Comparison of ENCODE assay signal across 18 cellular contexts in the genomic region with DNA sequence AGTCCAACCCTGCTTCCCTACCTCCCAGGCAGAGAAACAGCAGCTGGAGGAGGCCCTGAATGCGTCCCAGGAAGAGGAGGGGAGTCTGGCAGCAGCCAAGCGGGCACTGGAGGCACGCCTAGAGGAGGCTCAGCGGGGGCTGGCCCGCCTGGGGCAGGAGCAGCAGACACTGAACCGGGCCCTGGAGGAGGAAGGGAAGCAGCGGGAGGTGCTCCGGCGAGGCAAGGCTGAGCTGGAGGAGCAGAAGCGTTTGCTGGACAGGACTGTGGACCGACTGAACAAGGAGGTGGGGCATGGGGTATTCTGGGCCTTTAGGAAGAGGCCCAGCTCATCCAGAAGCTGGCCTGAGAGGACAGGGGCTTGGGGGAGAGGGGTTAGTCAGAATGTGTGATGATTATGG. TPM values are rescaled to one million over a fixed set of nuclear protein-coding genes. Genes with fewer than 3 reads are reported as not detected.
DNase-seq lines count a peak whose midpoint lies in the region; TF ChIP-seq lines count a peak whose summit lies in the region.
"Had no signal": no experiment of that assay in that cellular context is flagged by ENCODE, and none has a peak within 500 bp of the region (broad histone marks: within the 10 kb centered on the region; RNA-seq: fewer than 3 reads in every experiment).

No MANE protein-coding gene starts in this region.

- peaks cover 92% of the 10 kb centered on the region for H3K36me3 Mint-ChIP-seq in Calu3 (ENCODE audit: insufficient read depth, unreplicated experiment)
- H3K36me3 Mint-ChIP-seq in progenitor cell of endocrine pancreas (ENCODE audit: insufficient read depth) = peaks cover 24% of the 10 kb centered on the region
- H3K36me3 Mint-ChIP-seq: CD8-positive, alpha-beta T cell had no signal

- H3K4me1 Mint-ChIP-seq in Calu3 (ENCODE audit: low read depth, unreplicated experiment) (no peaks in the 10 kb centered on the region), progenitor cell of endocrine pancreas (ENCODE audit: low read depth) (no peaks in the 10 kb centered on the region)
- H3K4me1 Mint-ChIP-seq: B cell; CD4-positive, CD25-positive, alpha-beta regulatory T cell had no signal

- no peak for TF ChIP-seq CTCF in Calu3 (IDR thresholded peaks at IDR 0.05; ENCODE audit: unreplicated experiment)
- no peak for TF ChIP-seq CTCF in progenitor cell of endocrine pancreas (IDR thresholded peaks at IDR 0.05; ENCODE audit: unreplicated experiment)

- intact Hi-C loops in Calu3 (cut with micrococcal nuclease; ENCODE audit: unreplicated experiment) = no loop called here

- no peak for DNase-seq in Calu3
- peak; percentile 67 for DNase-seq in islet precursor cell
- DNase-seq in progenitor cell of endocrine pancreas (ENCODE audit: low spot score, unreplicated experiment) = no peak
- no peak for DNase-seq in retina
- no peak for DNase-seq in NOMO-1 (lab: John Stamatoyannopoulos, UW; ENCODE audit: unreplicated experiment in 2 of 2)
- no peak for DNase-seq in activated gamma-delta T cell (lab: John Stamatoyannopoulos, UW)
- DNase-seq: Caco-2; CD4-positive, CD25-positive, alpha-beta regulatory T cell; CD8-positive, alpha-beta T cell; DMS 273 treated with DMSO at 0.1 percent for 48 hours; DMS79; EL; GF-D8; H9; HFFc6 had no signal

- H3K4me3 Mint-ChIP-seq in Calu3 (ENCODE audit: low read depth, unreplicated experiment) (no peak overlapping the region), progenitor cell of endocrine pancreas (ENCODE audit: low read depth) (no peak overlapping the region)
- H3K4me3 Mint-ChIP-seq: B cell; CD4-positive, CD25-positive, alpha-beta regulatory T cell; CD8-positive, alpha-beta T cell; GM23338; H9; HFFc6 had no signal

- no TSS peak for BruUV-seq in Calu3 (replicated peaks; lab: Mats Ljungman, UMichigan)

- H3K27ac Mint-ChIP-seq in Calu3 (ENCODE audit: unreplicated experiment) (peak overlapping the region; percentile 22), progenitor cell of endocrine pancreas (peak overlapping the region; percentile 44)
- H3K27ac Mint-ChIP-seq: B cell; CD4-positive, CD25-positive, alpha-beta regulatory T cell; CD8-positive, alpha-beta T cell; GM23338; HFFc6 had no signal

- no peaks in the 10 kb centered on the region for H3K27me3 Mint-ChIP-seq in Calu3 (ENCODE audit: unreplicated experiment)
- H3K27me3 Mint-ChIP-seq in progenitor cell of endocrine pancreas = no peaks in the 10 kb centered on the region

- CTCF ChIA-PET in Calu3 (lab: Charles Lee) = no interaction called here

- H3K9me3 Mint-ChIP-seq in Calu3 (ENCODE audit: low read depth, unreplicated experiment) (no peaks in the 10 kb centered on the region), progenitor cell of endocrine pancreas (ENCODE audit: low read depth) (no peaks in the 10 kb centered on the region)
- H3K9me3 Mint-ChIP-seq: CD4-positive, CD25-positive, alpha-beta regulatory T cell; CD8-positive, alpha-beta T cell; GM23338; H9; HFFc6 had no signal

- no peak for TF ChIP-seq EP300 in Ishikawa (IDR thresholded peaks at IDR 0.05; ENCODE audit: borderline replicate concordance)

- no peak for TF ChIP-seq RAD21 in Ishikawa (IDR thresholded peaks at IDR 0.05; ENCODE audit: low read depth)

TF ChIP-seq in Ishikawa, 13 proteins besides CTCF, POLR2A, EP300 and RAD21:
- 0 out of 2 replicates have a peak, but pooled peaks have one; percentile 15 for TF ChIP-seq TCF12 (IDR thresholded peaks at IDR 0.05; ENCODE audit: low read depth)
- TF ChIP-seq, protein P1, sequence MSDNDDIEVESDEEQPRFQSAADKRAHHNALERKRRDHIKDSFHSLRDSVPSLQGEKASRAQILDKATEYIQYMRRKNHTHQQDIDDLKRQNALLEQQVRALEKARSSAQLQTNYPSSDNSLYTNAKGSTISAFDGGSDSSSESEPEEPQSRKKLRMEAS (IDR thresholded peaks at IDR 0.05) = no peak
TF ChIP-seq in Ishikawa: peak in this region for 1.

RNA-seq across cellular contexts. Expression of gene TUFT1, which starts 9.6 kb away (rescaled TPM):
- total RNA-seq in Calu3 (2022) (31.4 and 34.3 TPM in 2 replicates), progenitor cell of endocrine pancreas (12.5 and 14.4 TPM in 2 replicates)

RNA-seq across cellular contexts. Expression of gene CGN, which starts 19.3 kb away (rescaled TPM):
- total RNA-seq in Calu3 (2022) (113 and 131 TPM in 2 replicates), progenitor cell of endocrine pancreas (127 and 128 TPM in 2 replicates)
